Comparison of ENCODE assay signal across 8 cellular contexts in genomic region chr2:131681607-131682121, GRCh38.
DNase-seq lines count a peak whose midpoint lies in the region; ATAC-seq, FAIRE-seq and TF ChIP-seq lines count a peak whose summit lies in the region.
"Not testable (repeated sequence)": the region's sequence is repeated elsewhere in the genome, so short reads cannot be mapped to it uniquely, and the experiment has no call there.

No MANE protein-coding gene starts in this region.

- TF ChIP-seq CTCF in A549 (IDR thresholded peaks at IDR 0.05); activated CD8-positive, alpha-beta T cell treated with anti-CD3 and anti-CD28 coated beads for 36 hours (IDR thresholded peaks at IDR 0.05); keratinocyte (optimal IDR thresholded peaks at IDR 0.05 in 1 of 3, IDR thresholded peaks at IDR 0.05 in 1 of 3, conservative IDR thresholded peaks at IDR 0.05 in 1 of 3; ENCODE audit: extremely low read depth in 1 of 3, insufficient read depth in 2 of 3, low read length in 3 of 3): not testable (repeated sequence)

- peak overlapping the region; percentile 76 for H3K27ac Mint-ChIP-seq in activated CD8-positive, alpha-beta T cell treated with anti-CD3 and anti-CD28 coated beads for 36 hours

- CTCF ChIA-PET in A549 (lab: Yijun Ruan, JAX) = interaction anchor here (0.9 to 4.0 kb wide), 6 partner anchors 9 to 527 kb away, joined by 3 to 24 read pairs (median 5); no protein-coding TSS in a partner anchor
- CTCF ChIA-PET in activated CD8-positive, alpha-beta T cell treated with anti-CD3 and anti-CD28 coated beads for 36 hours (lab: Charles Lee) = interaction anchor here (1.8 to 2.5 kb wide), 4 partner anchors 9 to 120 kb away, joined by 4 to 27 read pairs (median 7); no protein-coding TSS in a partner anchor

- not testable (repeated sequence) for H3K79me1 ChIP-seq in trophoblast cell (ENCODE audit: low read length)

- ATAC-seq in A549 = peak in 1 of 2 experiments; percentile 28; a peak in 3 of 6 replicates
- ATAC-seq in GM18909 (IDR thresholded peaks at IDR 0.05; ENCODE audit: poor library complexity, unreplicated experiment) = peak; percentile 14
- peak; percentile 8 for ATAC-seq in HG02759 (IDR thresholded peaks at IDR 0.05; ENCODE audit: unreplicated experiment)
- ATAC-seq in activated CD8-positive, alpha-beta T cell treated with anti-CD3 and anti-CD28 coated beads for 36 hours = peak; percentile 1

- H3K9me3 ChIP-seq in A549; ectodermal cell (ENCODE audit: control insufficient read depth, low read length); keratinocyte (ENCODE audit: control insufficient read depth, low read depth, low read length); trophoblast cell (ENCODE audit: insufficient read depth, low read depth, low read length): not testable (repeated sequence)

- TF ChIP-seq RAD21 in A549 (conservative IDR thresholded peaks at IDR 0.05 in 1 of 2, IDR thresholded peaks at IDR 0.05 in 1 of 2) = not testable (repeated sequence)

- not testable (repeated sequence) for H3K9me3 Mint-ChIP-seq in activated CD8-positive, alpha-beta T cell treated with anti-CD3 and anti-CD28 coated beads for 36 hours

- not testable (repeated sequence) for H3K4ac ChIP-seq in trophoblast cell (ENCODE audit: low read depth, low read length)

- FAIRE-seq in A549 (lab: Jason Lieb, UNC); keratinocyte (lab: Jason Lieb, UNC): not testable (repeated sequence)

- peak overlapping the region; percentile 64 for H3K4me3 ChIP-seq in A549
- peak overlapping the region; percentile 68 for H3K4me3 ChIP-seq in Jurkat, Clone E6-1 (ENCODE audit: low read length)
- H3K4me3 ChIP-seq in ectodermal cell (ENCODE audit: insufficient read depth, low read depth, low read length) = peak overlapping the region; percentile 69
- peak overlapping the region; percentile 69 to 85 (median 81) for H3K4me3 ChIP-seq in keratinocyte (ENCODE audit: control insufficient read depth in 2 of 3, extremely low read depth in 1 of 3, insufficient read depth in 2 of 3, low read depth in 1 of 3, low read length in 3 of 3)
- peak overlapping the region; percentile 80 for H3K4me3 ChIP-seq in trophoblast cell (ENCODE audit: low read depth, low read length)

- H3K27me3 Mint-ChIP-seq in activated CD8-positive, alpha-beta T cell treated with anti-CD3 and anti-CD28 coated beads for 36 hours = not testable (repeated sequence)

- dilution Hi-C loops in keratinocyte (cut with MboI; ENCODE audit: extremely low pct_ligation_motif_present, low sequenced_read_pairs) = not testable (repeated sequence)

- H2AFZ ChIP-seq in keratinocyte (ENCODE audit: control insufficient read depth, low read length) (peak overlapping the region; percentile 99), trophoblast cell (ENCODE audit: insufficient read depth, low read length, poor library complexity) (peak overlapping the region; percentile 69)

- not testable (repeated sequence) for H2AK5ac ChIP-seq in trophoblast cell (ENCODE audit: low read length)

- not testable (repeated sequence) for DNase-seq in A549 (ENCODE audit: low read depth in 1 of 2, low spot score in 1 of 2); Jurkat, Clone E6-1 (ENCODE audit: low read depth, low spot score); activated CD8-positive, alpha-beta T cell treated with anti-CD3 and anti-CD28 coated beads for 36 hours; keratinocyte (ENCODE audit: low read depth, low spot score); trophoblast cell

- 86% methylated on average over 10 of the region's 10 CpGs for WGBS in A549 (ENCODE audit: missing lambda C conversion rate)
- 69 to 80% methylated on average over 10 of the region's 10 CpGs for WGBS in ectodermal cell, 2 experiments
- WGBS in trophoblast cell (ENCODE audit: extremely low coverage, insufficient coverage, insufficient read length) = no CpG with 5 or more reads among the region's 10 CpGs

- H3K4me1 Mint-ChIP-seq in activated CD8-positive, alpha-beta T cell treated with anti-CD3 and anti-CD28 coated beads for 36 hours (ENCODE audit: low read depth) = peaks cover 36% of the 10 kb centered on the region

- H2BK120ac ChIP-seq in trophoblast cell (ENCODE audit: insufficient read depth, low read length, poor library complexity) = peak overlapping the region; percentile 86

- H3K4me3 Mint-ChIP-seq in activated CD8-positive, alpha-beta T cell treated with anti-CD3 and anti-CD28 coated beads for 36 hours = peak overlapping the region; percentile 84

- H3K36me3 Mint-ChIP-seq in activated CD8-positive, alpha-beta T cell treated with anti-CD3 and anti-CD28 coated beads for 36 hours (ENCODE audit: low read depth) = not testable (repeated sequence)

- H3K9ac ChIP-seq in keratinocyte (ENCODE audit: control insufficient read depth, extremely low read depth, insufficient read depth, low read length) = peak overlapping the region; percentile 67
- H3K9ac ChIP-seq in trophoblast cell (ENCODE audit: low read length) = peak overlapping the region; percentile 76

- H4K12ac ChIP-seq in trophoblast cell (ENCODE audit: low read depth, low read length) = peak overlapping the region; percentile 82

- peak overlapping the region; percentile 82 for H4K91ac ChIP-seq in trophoblast cell (ENCODE audit: low read depth, low read length)

- H4K20me1 ChIP-seq in keratinocyte (ENCODE audit: control insufficient read depth, extremely low read depth, insufficient read depth, low read length) = not testable (repeated sequence)

- H3K4me2 ChIP-seq in A549 = peak overlapping the region; percentile 92
- peak overlapping the region; percentile 61 for H3K4me2 ChIP-seq in keratinocyte (ENCODE audit: control insufficient read depth, extremely low read depth, insufficient read depth, low read depth, low read length)
- peak overlapping the region; percentile 86 for H3K4me2 ChIP-seq in trophoblast cell (ENCODE audit: low read length)

- intact Hi-C loops in activated CD8-positive, alpha-beta T cell treated with anti-CD3 and anti-CD28 coated beads for 36 hours (cut with micrococcal nuclease) = not testable (repeated sequence)

- peak overlapping the region; percentile 93 for H4K8ac ChIP-seq in trophoblast cell (ENCODE audit: low read depth, low read length)

- H3K9me1 ChIP-seq in keratinocyte (ENCODE audit: control insufficient read depth, extremely low read depth, insufficient read depth, low read length) = not testable (repeated sequence)

- not testable (repeated sequence) for TF ChIP-seq EP300 in A549 (IDR thresholded peaks at IDR 0.05)

- not testable (repeated sequence) for H2BK12ac ChIP-seq in trophoblast cell (ENCODE audit: low read length)

- H3K36me3 ChIP-seq in ectodermal cell (ENCODE audit: control insufficient read depth, insufficient read depth, low read length); keratinocyte (ENCODE audit: control insufficient read depth in 2 of 2, extremely low read depth in 1 of 2, insufficient read depth in 2 of 2, low read length in 2 of 2); trophoblast cell (ENCODE audit: control insufficient read depth in 1 of 2, insufficient read depth in 2 of 2, low read length in 2 of 2): not testable (repeated sequence)

- peak overlapping the region; percentile 69 to 87 for H3K27ac ChIP-seq in A549
- not testable (repeated sequence) for H3K27ac ChIP-seq in ectodermal cell (ENCODE audit: insufficient read depth, low read depth, low read length, poor library complexity, severe bottlenecking); trophoblast cell (ENCODE audit: low read depth, low read length)
- H3K27ac ChIP-seq in keratinocyte (ENCODE audit: control insufficient read depth, insufficient read depth, low read length) = peak overlapping the region; percentile 63

- not testable (repeated sequence) for H2BK5ac ChIP-seq in trophoblast cell (ENCODE audit: low read depth, low read length, poor library complexity)

- not testable (repeated sequence) for TF ChIP-seq POLR2A in A549 (IDR thresholded peaks at IDR 0.05; ENCODE audit: low read length)

- peak overlapping the region; percentile 69 for H3K18ac ChIP-seq in trophoblast cell (ENCODE audit: low read length)

- H3K23ac ChIP-seq in trophoblast cell (ENCODE audit: low read length) = not testable (repeated sequence)

- peak overlapping the region; percentile 75 for H3K14ac ChIP-seq in trophoblast cell (ENCODE audit: low read length)

- not testable (repeated sequence) for H3K4me1 ChIP-seq in A549; ectodermal cell (ENCODE audit: control insufficient read depth, insufficient read depth, low read length); trophoblast cell (ENCODE audit: control insufficient read depth in 1 of 2, insufficient read depth in 2 of 2, low read length in 2 of 2)
- H3K4me1 ChIP-seq in keratinocyte (ENCODE audit: control insufficient read depth, extremely low read depth, insufficient read depth, low read length) = peaks cover 20% of the 10 kb centered on the region

- POLR2A ChIA-PET in A549 (lab: Yijun Ruan, JAX) = interaction anchor here (0.7 kb wide), 2 partner anchors 9 to 190 kb away, joined by 3 read pairs; partner anchors contain the start of gene MZT2A
- POLR2A ChIA-PET in activated CD8-positive, alpha-beta T cell treated with anti-CD3 and anti-CD28 coated beads for 36 hours (lab: Charles Lee) = interaction anchor here (1.1 kb wide), 1 partner anchor 189 kb away, joined by 4 read pairs; the partner anchor contains the start of gene MZT2A

- H3K27me3 ChIP-seq in ectodermal cell (ENCODE audit: control insufficient read depth, insufficient read depth, low read length, poor library complexity, severe bottlenecking); keratinocyte (ENCODE audit: control insufficient read depth, extremely low read depth, insufficient read depth, low read length); trophoblast cell (ENCODE audit: insufficient read depth, low read length): not testable (repeated sequence)

- H3K79me2 ChIP-seq in keratinocyte (ENCODE audit: control insufficient read depth, insufficient read depth, low read length) = peaks cover 14% of the 10 kb centered on the region
- H3K79me2 ChIP-seq in trophoblast cell (ENCODE audit: control insufficient read depth, insufficient read depth, low read length, poor library complexity) = not testable (repeated sequence)
